ENCODE assay signal across 1 cellular context in genomic region chr2:28506112-28506511, GRCh38.
TF ChIP-seq lines count a peak whose summit lies in the region.

No MANE protein-coding gene starts in this region.

TF ChIP-seq in WTC11, 78 proteins besides CTCF, POLR2A, EP300 and RAD21 (continued from another document):
- TF ChIP-seq ZSCAN18 (CRISPR knock-in tag; IDR thresholded peaks at IDR 0.05): no peak
- TF ChIP-seq JUN (CRISPR knock-in tag; IDR thresholded peaks at IDR 0.05): no peak
- TF ChIP-seq E2F4 (CRISPR knock-in tag; IDR thresholded peaks at IDR 0.05; ENCODE audit: borderline replicate concordance, low read depth): no peak
- TF ChIP-seq ETV6 (CRISPR knock-in tag; IDR thresholded peaks at IDR 0.05): no peak
- TF ChIP-seq PRRX2 (CRISPR knock-in tag; IDR thresholded peaks at IDR 0.05): no peak
- TF ChIP-seq NR2C2 (CRISPR knock-in tag; IDR thresholded peaks at IDR 0.05): no peak
